20 cellular contexts compared by ENCODE assay signal in genomic region chr1:232274236-232274855, GRCh38.
DNase-seq lines count a peak whose midpoint lies in the region; ATAC-seq and TF ChIP-seq lines count a peak whose summit lies in the region.
"Had no signal": no experiment of that assay in that cellular context is flagged by ENCODE, and none has a peak within 500 bp of the region (broad histone marks: within the 10 kb centered on the region; RNA-seq: fewer than 3 reads in every experiment).

No MANE protein-coding gene starts in this region.

- intact Hi-C loops in left lung (cut with DNase I) (no loop called here), body of pancreas (cut with DNase I) (no loop called here)

- peaks cover 30% of the 10 kb centered on the region for H3K4me1 Mint-ChIP-seq in WTC11

- H3K9me3 Mint-ChIP-seq in WTC11: no peaks in the 10 kb centered on the region

- no peak for TF ChIP-seq POLR2A in body of pancreas (IDR thresholded peaks at IDR 0.05)

- H3K4me3 Mint-ChIP-seq in WTC11: no peak overlapping the region

- CTCF ChIA-PET in WTC11 (lab: Charles Lee): interaction anchor here (0.7 kb wide), 1 partner anchor 14 kb away, joined by 3 read pairs; no protein-coding TSS in a partner anchor

- H3K27me3 ChIP-seq in left lung (no peaks in the 10 kb centered on the region), body of pancreas (no peaks in the 10 kb centered on the region)
- H3K27me3 ChIP-seq: BLaER1 treated with 17β-estradiol and CSF1 and Interleukin-3, amounts not matched to agents 10 nM and 100 nM; SJSA1 had no signal

- no peaks in the 10 kb centered on the region for H3K36me3 ChIP-seq in left lung
- no peaks in the 10 kb centered on the region for H3K36me3 ChIP-seq in body of pancreas (replicated peaks in 1 of 2; ENCODE audit: insufficient read depth in 1 of 2, low read depth in 2 of 2)
- H3K36me3 ChIP-seq: BLaER1 treated with 17β-estradiol and CSF1 and Interleukin-3, amounts not matched to agents 10 nM and 100 nM; SJSA1; stomach had no signal

- H3K4me3 ChIP-seq in left lung (no peak overlapping the region), body of pancreas (no peak overlapping the region)
- H3K4me3 ChIP-seq: BLaER1 treated with 17β-estradiol and CSF1 and Interleukin-3, amounts not matched to agents 10 nM and 100 nM; SJSA1; stomach had no signal

- no peak overlapping the region for H3K27ac Mint-ChIP-seq in WTC11

- H3K4me1 ChIP-seq in left lung (peaks cover 0 to 6% of the 10 kb centered on the region in 2 donors), body of pancreas (no peaks in the 10 kb centered on the region)

- H3K27ac ChIP-seq in left lung: no peak overlapping the region
- no peak overlapping the region for H3K27ac ChIP-seq in body of pancreas
- H3K27ac ChIP-seq: BLaER1 treated with 17β-estradiol and CSF1 and Interleukin-3, amounts not matched to agents 10 nM and 100 nM; SJSA1; stomach had no signal

- H3K27me3 Mint-ChIP-seq in WTC11 (ENCODE audit: low read depth): peaks cover 28% of the 10 kb centered on the region

- POLR2A ChIA-PET in WTC11 (lab: Charles Lee): interaction anchor here (1.3 kb wide), 1 partner anchor 9 kb away, joined by 4 read pairs; no protein-coding TSS in a partner anchor

- TF ChIP-seq CTCF in left lung (IDR thresholded peaks at IDR 0.05) (no peak), WTC11 (IDR thresholded peaks at IDR 0.05) (no peak), body of pancreas (IDR thresholded peaks at IDR 0.05) (no peak)

- DNase-seq in NOMO-1 (lab: John Stamatoyannopoulos, UW; ENCODE audit: unreplicated experiment in 2 of 2) (peak; percentile 27 to 33), NOMO-1 treated with dmso at 0.1 percent for 144 hours (lab: John Stamatoyannopoulos, UW; ENCODE audit: unreplicated experiment) (no peak), amniotic epithelial cell (ENCODE audit: low read depth) (peak; percentile 93), left lung (no peak), WTC11 (ENCODE audit: low spot score) (no peak), NCI-H2029 treated with DMSO at 0.1 percent for 48 hours (lab: John Stamatoyannopoulos, UW) (no peak), body of pancreas (no peak)
- DNase-seq: activated CD4-positive, alpha-beta T cell treated with anti-CD3 and anti-CD28 coated beads, Interleukin-2, amount 50 U/mL, for 48 hours; activated gamma-delta T cell treated with Interleukin-2 at 50 U/mL for 16 hours; central memory CD4-positive, alpha-beta T cell; Karpas-422; midbrain; NCI-H748 treated with DMSO at 0.1 percent for 48 hours; stimulated activated CD4-positive, alpha-beta T cell treated with anti-CD3 and anti-CD28 coated beads, Interleukin-4, amount 100 ng/mL, for 24 hours; stomach; T-helper 2 cell; trophoblast cell had no signal

- no peaks in the 10 kb centered on the region for H3K36me3 Mint-ChIP-seq in WTC11

- ATAC-seq in left lung (peak; percentile 49), WTC11 (no peak; the same call in 1 of the 2 replicates), body of pancreas (no peak), GM19324 (IDR thresholded peaks at IDR 0.05; ENCODE audit: low FRiP score, unreplicated experiment) (no peak)

- H3K9me3 ChIP-seq in left lung (no peaks in the 10 kb centered on the region), body of pancreas (no peaks in the 10 kb centered on the region)
- H3K9me3 ChIP-seq: BLaER1 treated with 17β-estradiol and CSF1 and Interleukin-3, amounts not matched to agents 10 nM and 100 nM; SJSA1; stomach had no signal

- WGBS in body of pancreas, 2 donors: 76 to 80% methylated on average over 4 of the region's 4 CpGs

TF ChIP-seq in WTC11, 78 proteins besides CTCF, POLR2A, EP300 and RAD21:
- TF ChIP-seq EMX1 (CRISPR knock-in tag; IDR thresholded peaks at IDR 0.05) (no peak), SP1 (CRISPR knock-in tag; conservative IDR thresholded peaks at IDR 0.05) (no peak), ZNF263 (CRISPR knock-in tag; IDR thresholded peaks at IDR 0.05; ENCODE audit: low read depth) (no peak), ATF6 (CRISPR knock-in tag; IDR thresholded peaks at IDR 0.05) (no peak), MXD4 (CRISPR knock-in tag; IDR thresholded peaks at IDR 0.05; ENCODE audit: borderline replicate concordance) (no peak), USF2 (CRISPR knock-in tag; IDR thresholded peaks at IDR 0.05) (no peak), PREB (CRISPR knock-in tag; IDR thresholded peaks at IDR 0.05; ENCODE audit: borderline replicate concordance) (no peak), FOXP4 (CRISPR knock-in tag; IDR thresholded peaks at IDR 0.05) (no peak)
TF ChIP-seq in WTC11: peak in this region for 0.

Comparison
In these comparisons a context has a peak if more than half of its experiments do, and no peak if none do; other contexts are left out.
1. DNase-seq: peak in NOMO-1 (2 of 2) and amniotic epithelial cell (single experiment); none in NOMO-1 treated with dmso at 0.1 percent for 144 hours (single experiment), left lung (0 of 2), WTC11 (single experiment), NCI-H2029 treated with DMSO at 0.1 percent for 48 hours (single experiment) and body of pancreas (0 of 4).